Comparison of ENCODE assay signal across 12 cellular contexts in the genomic region with DNA sequence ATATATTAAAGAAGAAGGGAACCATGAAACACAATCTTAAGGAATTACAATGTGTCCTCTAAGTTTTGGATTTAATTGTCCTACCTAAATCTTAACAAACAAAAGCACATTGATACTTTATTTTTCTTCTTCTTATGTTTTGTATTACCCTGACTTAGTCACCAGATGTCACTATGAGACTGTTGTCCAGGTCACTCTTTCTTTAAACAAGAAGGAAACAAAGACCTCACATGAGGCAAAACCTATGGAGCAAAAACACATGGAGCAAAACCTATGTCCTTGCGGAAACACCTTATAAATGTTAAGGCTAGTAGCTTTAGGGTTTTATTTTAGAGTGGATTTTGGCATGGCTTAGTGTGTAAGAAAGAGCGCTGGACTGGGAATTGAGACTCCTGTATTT. TPM values are rescaled to one million over a fixed set of nuclear protein-coding genes. Genes with fewer than 3 reads are reported as not detected.
DNase-seq lines count a peak whose midpoint lies in the region; ATAC-seq, FAIRE-seq and TF ChIP-seq lines count a peak whose summit lies in the region.
"Not testable (repeated sequence)": the region's sequence is repeated elsewhere in the genome, so short reads cannot be mapped to it uniquely, and the experiment has no call there.
"Had no signal": no experiment of that assay in that cellular context is flagged by ENCODE, and none has a peak within 500 bp of the region (broad histone marks: within the 10 kb centered on the region; RNA-seq: fewer than 3 reads in every experiment).

No MANE protein-coding gene starts in this region.

- FAIRE-seq in H1 (lab: Jason Lieb, UNC), result peak; percentile 63

- H2BK15ac ChIP-seq in H1 (ENCODE audit: low read length); neuronal stem cell (ENCODE audit: low read length): not testable (repeated sequence)

- not testable (repeated sequence) for H3K27ac ChIP-seq in H1 (ENCODE audit: low read depth, low read length); left ventricle myocardium inferior (replicated peaks); liver (ENCODE audit: low read depth in 1 of 2, low read length in 2 of 2); neuronal stem cell (replicated peaks; ENCODE audit: low read length); upper lobe of left lung

- TF ChIP-seq RAD21 in H1 (IDR thresholded peaks at IDR 0.05 in 1 of 2, conservative IDR thresholded peaks at IDR 0.05 in 1 of 2; ENCODE audit: low read depth in 2 of 2, low read length in 2 of 2), result not testable (repeated sequence)
- TF ChIP-seq RAD21 in liver (IDR thresholded peaks at IDR 0.05), result peak; percentile 82

- H3K79me1 ChIP-seq in H1 (ENCODE audit: low read depth, low read length); neuronal stem cell (ENCODE audit: low read depth, low read length): not testable (repeated sequence)

- POLR2A ChIA-PET in H1 (lab: Charles Lee; ENCODE audit: partially characterized antibody), result not testable (repeated sequence)

- not testable (repeated sequence) for H3K4ac ChIP-seq in H1 (replicated peaks; ENCODE audit: insufficient read length, low read depth, low read length); neuronal stem cell (ENCODE audit: low read length)

- not testable (repeated sequence) for H2BK20ac ChIP-seq in H1 (ENCODE audit: low read length)

- 83% methylated on average over 2 of the region's 2 CpGs; no CpG with 5 or more reads in 1 of the 2 experiments for WGBS in H1 (ENCODE audit: extremely low coverage in 1 of 2, insufficient coverage in 1 of 2, insufficient read length in 1 of 2, insufficient replicate concordance in 2 of 2, low coverage in 1 of 2, low lambda C conversion rate in 2 of 2, missing lambda C conversion rate in 1 of 2), 2 experiments
- 48% methylated on average over 2 of the region's 2 CpGs for WGBS in liver
- no CpG with 5 or more reads among the region's 2 CpGs for WGBS in neuronal stem cell (ENCODE audit: extremely low coverage in 2 of 2, insufficient read length in 2 of 2, insufficient replicate concordance in 1 of 2), 2 donors
- 63 to 67% methylated on average over 2 of the region's 2 CpGs for WGBS in upper lobe of left lung, 2 donors

- not testable (repeated sequence) for H2AFZ ChIP-seq in H1 (ENCODE audit: low read length)
- peak overlapping the region; percentile 45 for H2AFZ ChIP-seq in neuronal stem cell (ENCODE audit: low read length)

- TF ChIP-seq CTCF in GM06990 (IDR thresholded peaks at IDR 0.05; ENCODE audit: insufficient read depth, low read length, poor library complexity, severe bottlenecking) (peak; percentile 13), left ventricle myocardium inferior (IDR thresholded peaks at IDR 0.05; ENCODE audit: borderline replicate concordance) (peak; percentile 68), liver (IDR thresholded peaks at IDR 0.05; ENCODE audit: low read depth, low read length, missing input control) (peak; percentile 44), upper lobe of left lung (IDR thresholded peaks at IDR 0.05) (peak in 4 of 6 experiments; percentile 7 to 53 (median 38))
- TF ChIP-seq CTCF in H1 (IDR thresholded peaks at IDR 0.05; ENCODE audit: control extremely low read depth in 1 of 3, insufficient read depth in 1 of 3, low read depth in 1 of 3, low read length in 3 of 3), result not testable (repeated sequence)

- DNase-seq in GM06990 (ENCODE audit: extremely low read depth, insufficient read length); H1 (ENCODE audit: low read depth in 1 of 2, low spot score in 2 of 2); left ventricle myocardium inferior; neuronal stem cell (ENCODE audit: low spot score); upper lobe of left lung: not testable (repeated sequence)
- DNase-seq in NCI-H526 treated with DMSO at 0.1 percent for 48 hours (lab: John Stamatoyannopoulos, UW) (peak; percentile 15), SK-MEL-5 (ENCODE audit: low read depth, low spot score) (peak; percentile 44)

- in situ Hi-C loops in SK-MEL-5 (cut with HindIII; ENCODE audit: low pct_unique_long_range_greater_than_20kb, low sequenced_read_pairs), result not testable (repeated sequence)

- not testable (repeated sequence) for H3K23ac ChIP-seq in H1 (ENCODE audit: insufficient read length); neuronal stem cell (ENCODE audit: low read depth, low read length, poor library complexity)

- peaks cover 13 to 28% of the 10 kb centered on the region in 2 experiments; a peak in 3 of 4 replicates for H3K9me3 ChIP-seq in H1 (ENCODE audit: insufficient read depth in 2 of 2, low read depth in 1 of 2, low read length in 1 of 2)
- not testable (repeated sequence) for H3K9me3 ChIP-seq in left ventricle myocardium inferior (replicated peaks); liver (ENCODE audit: control insufficient read depth in 4 of 4, low read length in 3 of 4); neuronal stem cell (replicated peaks in 1 of 2; ENCODE audit: control insufficient read depth in 2 of 2, insufficient read depth in 1 of 2, low read depth in 1 of 2, low read length in 2 of 2); upper lobe of left lung

- not testable (repeated sequence) for H4K8ac ChIP-seq in H1 (ENCODE audit: extremely low read depth, insufficient read depth, low read length); neuronal stem cell (ENCODE audit: low read depth, low read length)

- H3K27me3 ChIP-seq in GM06990 (replicated peaks; ENCODE audit: control insufficient read depth, insufficient read depth, low read length); H1 (replicated peaks in 1 of 4; ENCODE audit: control insufficient read depth in 3 of 4, extremely low read depth in 1 of 4, insufficient read depth in 3 of 4, low read length in 3 of 4); left ventricle myocardium inferior (ENCODE audit: low read depth); liver (ENCODE audit: control insufficient read depth in 4 of 4, insufficient read depth in 4 of 4, low read length in 3 of 4); neuronal stem cell (ENCODE audit: control insufficient read depth in 3 of 3, insufficient read depth in 3 of 3, low read depth in 1 of 3, low read length in 3 of 3); upper lobe of left lung: not testable (repeated sequence)

- H3K18ac ChIP-seq in H1 (ENCODE audit: extremely low read depth, low read length); neuronal stem cell (ENCODE audit: low read length): not testable (repeated sequence)

- H2BK12ac ChIP-seq in H1 (ENCODE audit: low read depth, low read length); neuronal stem cell (ENCODE audit: low read length): not testable (repeated sequence)

- TF ChIP-seq POLR2A in H1 (IDR thresholded peaks at IDR 0.05; ENCODE audit: control extremely low read depth in 1 of 2, low read depth in 2 of 2, low read length in 2 of 2); upper lobe of left lung (IDR thresholded peaks at IDR 0.05): not testable (repeated sequence)

- not testable (repeated sequence) for H2AK5ac ChIP-seq in H1 (ENCODE audit: low read depth, low read length); neuronal stem cell (ENCODE audit: low read depth, low read length)

- not testable (repeated sequence) for H3K56ac ChIP-seq in H1 (replicated peaks; ENCODE audit: insufficient read length, low read depth, low read length)

- H3K4me2 ChIP-seq in H1 (ENCODE audit: insufficient read depth in 1 of 2, low read depth in 2 of 2, low read length in 2 of 2); neuronal stem cell (ENCODE audit: insufficient read depth, low read length, poor library complexity, severe bottlenecking): not testable (repeated sequence)

- intact Hi-C loops in left ventricle myocardium inferior (cut with micrococcal nuclease), result not testable (repeated sequence)

- TF ChIP-seq EP300 in H1 (IDR thresholded peaks at IDR 0.05; ENCODE audit: borderline replicate concordance in 1 of 2, low read depth in 2 of 2, low read length in 2 of 2); upper lobe of left lung (IDR thresholded peaks at IDR 0.05): not testable (repeated sequence)

- H3K23me2 ChIP-seq in H1 (ENCODE audit: low read depth, low read length), result not testable (repeated sequence)

- not testable (repeated sequence) for H4K20me1 ChIP-seq in H1 (replicated peaks in 1 of 2; ENCODE audit: control insufficient read depth in 1 of 2, insufficient read depth in 2 of 2, low read length in 2 of 2)

- peak in 1 of 2 donors; percentile 68 for ATAC-seq in upper lobe of left lung (ENCODE audit: low FRiP score in 2 of 2)

- not testable (repeated sequence) for H3K14ac ChIP-seq in H1 (ENCODE audit: insufficient read length); neuronal stem cell (ENCODE audit: low read length)

- not testable (repeated sequence) for H3K4me3 ChIP-seq in GM06990 (replicated peaks; ENCODE audit: low read depth, low read length); H1 (ENCODE audit: extremely low read depth in 1 of 4, insufficient read depth in 2 of 4, low read depth in 3 of 4, low read length in 4 of 4); left ventricle myocardium inferior; liver (ENCODE audit: low read depth in 1 of 3, low read length in 3 of 3); neuronal stem cell (ENCODE audit: low read length in 2 of 2); upper lobe of left lung

- H3K79me2 ChIP-seq in H1 (ENCODE audit: control insufficient read depth in 1 of 2, insufficient read depth in 2 of 2, low read length in 2 of 2), result not testable (repeated sequence)

- not testable (repeated sequence) for H2BK5ac ChIP-seq in H1 (ENCODE audit: low read depth, low read length); neuronal stem cell (ENCODE audit: low read length)

- not testable (repeated sequence) for H3K9ac ChIP-seq in H1 (replicated peaks in 1 of 4; ENCODE audit: extremely low read depth in 1 of 4, low read depth in 3 of 4, low read length in 3 of 4); liver (ENCODE audit: low read depth in 1 of 2, low read length in 2 of 2); neuronal stem cell (ENCODE audit: low read depth, low read length, poor library complexity)

- not testable (repeated sequence) for H4K91ac ChIP-seq in H1 (replicated peaks; ENCODE audit: insufficient read length, low read length); neuronal stem cell (ENCODE audit: low read depth, low read length, poor library complexity)

- CTCF ChIA-PET in H1 (lab: Charles Lee; ENCODE audit: partially characterized antibody), result not testable (repeated sequence)

- not testable (repeated sequence) for H3K36me3 ChIP-seq in GM06990 (ENCODE audit: control insufficient read depth, insufficient read depth, low read length); H1 (ENCODE audit: control insufficient read depth in 2 of 4, insufficient read depth in 4 of 4, low read length in 3 of 4); left ventricle myocardium inferior; liver (ENCODE audit: control insufficient read depth in 4 of 4, insufficient read depth in 3 of 4, low read depth in 1 of 4, low read length in 3 of 4); neuronal stem cell (replicated peaks in 1 of 2; ENCODE audit: control insufficient read depth in 2 of 2, insufficient read depth in 2 of 2, low read length in 2 of 2); upper lobe of left lung

- not testable (repeated sequence) for H2BK120ac ChIP-seq in H1 (replicated peaks; ENCODE audit: low read depth, low read length); neuronal stem cell (ENCODE audit: low read depth, low read length)

- not testable (repeated sequence) for H4K5ac ChIP-seq in H1 (ENCODE audit: insufficient read length, low read depth, low read length)

- not testable (repeated sequence) for H3K4me1 ChIP-seq in H1 (replicated peaks in 1 of 4; ENCODE audit: control insufficient read depth in 3 of 4, insufficient read depth in 4 of 4, low read length in 3 of 4); left ventricle myocardium inferior; liver (ENCODE audit: control insufficient read depth in 4 of 4, insufficient read depth in 4 of 4, low read length in 3 of 4); neuronal stem cell (ENCODE audit: control insufficient read depth in 2 of 2, insufficient read depth in 1 of 2, low read depth in 1 of 2, low read length in 2 of 2); upper lobe of left lung

RNA-seq across cellular contexts. Expression of a gene that starts 20.7 kb away (rescaled TPM):
- 7.0 and 7.4 TPM in 2 replicates for total RNA-seq in SK-MEL-5 (2014; rRNA removed; shearing (Covaris generic))
- polyA plus RNA-seq in SK-MEL-5 (2015; cell fraction: cytosol; rRNA removed), result 11.3 and 13.7 TPM in 2 replicates
- 5.5 and 7.7 TPM in 2 replicates for polyA plus RNA-seq in SK-MEL-5 (2015; cell fraction: nucleus; rRNA removed)
- 0.31 and 0.56 TPM in 2 replicates for total RNA-seq in H1 (2021; fragmentation: NEBNext Ultra II Directional; extraction: Animal tissue kit (Norgen Biotek cat#: 25700))
- polyA plus RNA-seq in H1 (2011; rRNA removed) (not detected in 2 replicates), liver (1 to 10 TPM; 7.0 to 8.7 TPM)
- polyA plus RNA-seq in H1 (2011; cell fraction: cytosol; rRNA removed), result not detected
- polyA plus RNA-seq in H1 (2011; cell fraction: nucleus; rRNA removed), result not detected
- not detected in 4 replicates for polyA plus RNA-seq in H1 (2012, experiment 1 of 2)
- not detected for polyA plus RNA-seq in H1 (2012, experiment 2 of 2)
- polyA plus RNA-seq in H1 (2013, experiment 1 of 2), result 0.36 TPM
- polyA plus RNA-seq in H1 (2013, experiment 2 of 2), result 0.44 TPM
- polyA minus RNA-seq in H1 (2011; rRNA and poly(A)+ RNA removed), result not detected in 2 replicates
- polyA minus RNA-seq in H1 (2011; cell fraction: cytosol; rRNA and poly(A)+ RNA removed), result not detected
- not detected for polyA minus RNA-seq in H1 (2011; cell fraction: nucleus; rRNA and poly(A)+ RNA removed)
- total RNA-seq in left ventricle myocardium inferior (not detected), liver (10 to 100 TPM in 1 of 2 donors, 1 to 10 TPM in 1; 7.4 to 11.5 TPM), upper lobe of left lung (1 to 10 TPM in 4 of 6 donors, under 1 TPM in 1, not detected in 1; 0.39 to 2.9 (median 1.8) TPM)
- 0.74 TPM for polyA plus RNA-seq in neuronal stem cell (2013, experiment 1 of 2)
- 0.39 TPM for polyA plus RNA-seq in neuronal stem cell (2013, experiment 2 of 2)
- total RNA-seq: activated CD4-positive, alpha-beta memory T cell treated with anti-CD3 and anti-CD28 coated beads, Interleukin-2, amount 10 ng/mL, durations not matched to agents 7 days and 5 days; activated naive CD8-positive, alpha-beta T cell treated with anti-CD3 and anti-CD28 coated beads, Interleukin-2, amount 10 ng/mL, durations not matched to agents 7 days and 5 days; CD4-positive, alpha-beta memory T cell; M059J had no signal
- polyA plus RNA-seq: CD4-positive, alpha-beta memory T cell had no signal
